Comparison of ENCODE assay signal across 1 cellular context in the genomic region with DNA sequence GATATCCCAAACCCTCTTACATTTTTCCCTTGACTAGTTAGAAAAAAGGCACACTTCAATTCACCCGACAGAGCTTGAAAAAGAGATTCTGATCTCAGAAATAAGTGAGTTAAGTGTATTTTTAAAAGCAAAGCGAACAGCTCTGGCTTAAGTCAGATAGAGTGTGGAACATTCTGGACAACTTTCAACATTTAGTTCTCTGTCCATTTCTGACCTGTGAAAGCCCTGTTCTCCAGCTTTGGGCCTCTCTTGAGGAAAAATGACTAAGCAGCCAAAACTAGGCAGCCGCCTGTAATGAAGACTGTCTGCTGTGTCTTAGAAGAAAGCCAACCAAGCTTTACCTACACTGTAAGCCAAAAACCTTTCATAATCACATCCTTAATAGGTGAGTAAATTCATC.
TF ChIP-seq lines count a peak whose summit lies in the region.

No MANE protein-coding gene starts in this region.

TF ChIP-seq in liver, 16 proteins besides CTCF, POLR2A, EP300 and RAD21:
- TF ChIP-seq GABPA (IDR thresholded peaks at IDR 0.05 in 1 of 2, conservative IDR thresholded peaks at IDR 0.05 in 1 of 2) (no peak), MAX (IDR thresholded peaks at IDR 0.05) (peak; percentile 8)
